In the genomic region with DNA sequence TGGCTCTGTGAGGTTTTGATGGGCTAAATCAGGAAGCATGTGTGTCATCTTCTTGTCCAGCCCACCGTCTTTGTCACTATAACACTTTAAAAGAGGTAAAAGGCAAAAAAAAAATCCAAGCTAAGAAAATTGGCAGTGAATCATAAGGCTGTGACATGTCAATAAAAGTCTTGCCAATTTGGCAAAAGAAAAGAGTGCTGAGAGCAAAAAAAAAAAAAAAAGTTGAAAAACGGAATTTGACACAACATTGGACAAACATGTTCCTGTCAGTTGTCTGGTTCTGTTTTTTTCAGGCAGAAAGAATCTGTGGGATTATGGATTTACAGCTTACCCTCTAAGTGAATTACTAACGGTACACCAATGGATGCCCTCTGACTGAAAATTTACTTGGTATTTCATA, we compare ENCODE assay signal across 18 cellular contexts.
DNase-seq lines count a peak whose midpoint lies in the region; ATAC-seq and TF ChIP-seq lines count a peak whose summit lies in the region.
"Had no signal": no experiment of that assay in that cellular context is flagged by ENCODE, and none has a peak within 500 bp of the region (broad histone marks: within the 10 kb centered on the region; RNA-seq: fewer than 3 reads in every experiment).

No MANE protein-coding gene starts in this region.

- H3K79me2 ChIP-seq in OCI-LY7 (ENCODE audit: insufficient read depth, low read depth, low read length) (no peaks in the 10 kb centered on the region), GM23338 (replicated peaks; ENCODE audit: insufficient read depth) (no peaks in the 10 kb centered on the region)

- peaks cover 12% of the 10 kb centered on the region for H3K4me1 Mint-ChIP-seq in GM23338
- H3K4me1 Mint-ChIP-seq in stimulated activated effector memory CD8-positive, alpha-beta T cell treated with anti-CD3 and anti-CD28 coated beads, Interleukin-12 subunit alpha, Interleukin-12 subunit beta, amount 100 ng/mL, for 72 hours, result no peaks in the 10 kb centered on the region

- H3K9me2 ChIP-seq in OCI-LY7 (ENCODE audit: insufficient read depth, low read length) (no peaks in the 10 kb centered on the region), GM23338 (ENCODE audit: insufficient read depth) (no peaks in the 10 kb centered on the region)
- H3K9me2 ChIP-seq: SK-N-SH had no signal

- intact Hi-C loops in OCI-LY7 (cut with micrococcal nuclease; ENCODE audit: unreplicated experiment), result loop anchor here (5.0 to 10.0 kb wide), 2 partner anchors 216 to 572 kb away; a partner anchor contains a TSS

- no peaks in the 10 kb centered on the region for H3F3A ChIP-seq in GM23338 (replicated peaks; ENCODE audit: low read depth)

- no peaks in the 10 kb centered on the region for H4K20me1 ChIP-seq in OCI-LY7 (ENCODE audit: insufficient read depth, low read length)
- H4K20me1 ChIP-seq in GM23338 (replicated peaks; ENCODE audit: insufficient read depth), result no peaks in the 10 kb centered on the region

- peak overlapping the region; percentile 89 for H3K27ac ChIP-seq in OCI-LY7 (ENCODE audit: low read depth, low read length, poor library complexity, severe bottlenecking)
- no peak overlapping the region for H3K27ac ChIP-seq in GM23338 (ENCODE audit: low read depth)
- H3K27ac ChIP-seq: A549, C4-2B had no signal

- H3K27ac Mint-ChIP-seq in GM23338, result no peak overlapping the region
- no peak overlapping the region for H3K27ac Mint-ChIP-seq in stimulated activated effector memory CD8-positive, alpha-beta T cell treated with anti-CD3 and anti-CD28 coated beads, Interleukin-12 subunit alpha, Interleukin-12 subunit beta, amount 100 ng/mL, for 72 hours

- H3K36me3 Mint-ChIP-seq in GM23338 (ENCODE audit: low read depth), result no peaks in the 10 kb centered on the region
- no peaks in the 10 kb centered on the region for H3K36me3 Mint-ChIP-seq in stimulated activated effector memory CD8-positive, alpha-beta T cell treated with anti-CD3 and anti-CD28 coated beads, Interleukin-12 subunit alpha, Interleukin-12 subunit beta, amount 100 ng/mL, for 72 hours

- ATAC-seq in GM23338, result no peak
- no peak for ATAC-seq in activated CD4-positive, CD25-positive, alpha-beta regulatory T cell treated with anti-CD3 and anti-CD28 coated beads, Interleukin-2, amount 50 U/mL, for 24 hours
- ATAC-seq in stimulated activated effector memory CD8-positive, alpha-beta T cell treated with anti-CD3 and anti-CD28 coated beads, Interleukin-12 subunit alpha, Interleukin-12 subunit beta, amount 100 ng/mL, for 72 hours, result no peak
- ATAC-seq: A549, Panc1, Right ventricle myocardium inferior had no signal

- POLR2A ChIA-PET in OCI-LY7 (lab: Charles Lee), result no interaction called here

- H3K4me1 ChIP-seq in OCI-LY7 (ENCODE audit: insufficient read depth, low read length, poor library complexity, severe bottlenecking) (peaks cover 61% of the 10 kb centered on the region), GM23338 (ENCODE audit: insufficient read depth) (peaks cover 11% of the 10 kb centered on the region; the same call in 1 of the 2 replicates)
- H3K4me1 ChIP-seq: A549, Caco-2 had no signal

- H3K9me3 Mint-ChIP-seq in GM23338, result no peaks in the 10 kb centered on the region
- peaks cover 19% of the 10 kb centered on the region for H3K9me3 Mint-ChIP-seq in stimulated activated effector memory CD8-positive, alpha-beta T cell treated with anti-CD3 and anti-CD28 coated beads, Interleukin-12 subunit alpha, Interleukin-12 subunit beta, amount 100 ng/mL, for 72 hours

- no TSS peak for BruUV-seq in OCI-LY7 (replicated peaks; lab: Mats Ljungman, UMichigan)

- H3K9me3 ChIP-seq in OCI-LY7 (ENCODE audit: low read length), result no peaks in the 10 kb centered on the region
- H3K9me3 ChIP-seq: A549, MG63, SK-N-SH had no signal

- no peaks in the 10 kb centered on the region for H3K27me3 Mint-ChIP-seq in GM23338 (ENCODE audit: insufficient read depth, low read depth, poor library complexity)

- no peak overlapping the region for H3K4me3 Mint-ChIP-seq in GM23338
- no peak overlapping the region for H3K4me3 Mint-ChIP-seq in stimulated activated effector memory CD8-positive, alpha-beta T cell treated with anti-CD3 and anti-CD28 coated beads, Interleukin-12 subunit alpha, Interleukin-12 subunit beta, amount 100 ng/mL, for 72 hours

- peak overlapping the region; percentile 89 for H3K4me2 ChIP-seq in OCI-LY7 (ENCODE audit: low read length)
- no peak overlapping the region for H3K4me2 ChIP-seq in GM23338
- H3K4me2 ChIP-seq: A549, SK-N-SH had no signal

- H3K36me3 ChIP-seq in OCI-LY7 (ENCODE audit: insufficient read depth, low read length) (no peaks in the 10 kb centered on the region), GM23338 (ENCODE audit: insufficient read depth) (no peaks in the 10 kb centered on the region)
- H3K36me3 ChIP-seq: MG63 had no signal

- no peak overlapping the region for H3K4me3 ChIP-seq in OCI-LY7 (ENCODE audit: low read depth, low read length, poor library complexity, severe bottlenecking)
- H3K4me3 ChIP-seq in fibroblast of the aortic adventitia (ENCODE audit: low read depth, low read length), result no peak overlapping the region
- H3K4me3 ChIP-seq in retinal pigment epithelial cell (ENCODE audit: low read length), result no peak overlapping the region
- H3K4me3 ChIP-seq in GM23338, result no peak overlapping the region
- H3K4me3 ChIP-seq: A549, MG63 had no signal

- DNase-seq in NCI-H748 (lab: John Stamatoyannopoulos, UW; ENCODE audit: unreplicated experiment), result peak; percentile 1
- no peak for DNase-seq in NCI-H748 treated with DMSO at 0.1 percent for 48 hours (lab: John Stamatoyannopoulos, UW)
- DNase-seq in OCI-LY7 (ENCODE audit: low spot score), result peak; percentile 7
- peak; percentile 13 for DNase-seq in fibroblast of the aortic adventitia (ENCODE audit: low read depth)
- DNase-seq in retinal pigment epithelial cell (ENCODE audit: low read depth), result peak; percentile 9
- DNase-seq in GM23338 (ENCODE audit: low spot score), result no peak
- DNase-seq in stimulated activated effector memory CD8-positive, alpha-beta T cell treated with anti-CD3 and anti-CD28 coated beads, Interleukin-12 subunit alpha, Interleukin-12 subunit beta, amount 100 ng/mL, for 72 hours (ENCODE audit: low spot score in 2 of 2), result no peak
- DNase-seq: Caco-2, KG1, MG63, NCI-H187 treated with DMSO at 0.1 percent for 48 hours, NCI-H226, SK-N-SH had no signal

- TF ChIP-seq CTCF in OCI-LY7 (conservative IDR thresholded peaks at IDR 0.05; ENCODE audit: low read length), result no peak
- no peak for TF ChIP-seq CTCF in fibroblast of the aortic adventitia (IDR thresholded peaks at IDR 0.05; ENCODE audit: insufficient read depth, low read length)
- TF ChIP-seq CTCF in retinal pigment epithelial cell (conservative IDR thresholded peaks at IDR 0.05; ENCODE audit: low read depth, low read length), result no peak
- no peak for TF ChIP-seq CTCF in GM23338 (conservative IDR thresholded peaks at IDR 0.05; ENCODE audit: low read depth in 2 of 2)

- peak overlapping the region; percentile 96 for H2AFZ ChIP-seq in OCI-LY7 (ENCODE audit: low read length)
- H2AFZ ChIP-seq in GM23338, result no peak overlapping the region

- H3K27me3 ChIP-seq in GM23338 (ENCODE audit: insufficient read depth), result no peaks in the 10 kb centered on the region

- CTCF ChIA-PET in OCI-LY7 (lab: Charles Lee; ENCODE audit: unreplicated experiment), result no interaction called here

TF ChIP-seq in GM23338, 12 proteins besides CTCF, POLR2A, EP300 and RAD21 (continues in another document):
- TF ChIP-seq NANOG (IDR thresholded peaks at IDR 0.05; ENCODE audit: borderline replicate concordance) (no peak), CREB1 (CRISPR knock-in tag; IDR thresholded peaks at IDR 0.05; ENCODE audit: low read depth) (no peak), ZNF331 (CRISPR knock-in tag; IDR thresholded peaks at IDR 0.05; ENCODE audit: low read depth) (no peak)

Comparison
In these comparisons a context has a peak if more than half of its experiments do, and no peak if none do; other contexts are left out.
1. DNase-seq: peak in NCI-H748 (single experiment), OCI-LY7 (single experiment), fibroblast of the aortic adventitia (single experiment) and retinal pigment epithelial cell (single experiment); none in NCI-H748 treated with DMSO at 0.1 percent for 48 hours (single experiment), GM23338 (single experiment) and stimulated activated effector memory CD8-positive, alpha-beta T cell treated with anti-CD3 and anti-CD28 coated beads, Interleukin-12 subunit alpha, Interleukin-12 subunit beta, amount 100 ng/mL, for 72 hours (0 of 2).